10 cellular contexts compared by ENCODE assay signal in the genomic region with DNA sequence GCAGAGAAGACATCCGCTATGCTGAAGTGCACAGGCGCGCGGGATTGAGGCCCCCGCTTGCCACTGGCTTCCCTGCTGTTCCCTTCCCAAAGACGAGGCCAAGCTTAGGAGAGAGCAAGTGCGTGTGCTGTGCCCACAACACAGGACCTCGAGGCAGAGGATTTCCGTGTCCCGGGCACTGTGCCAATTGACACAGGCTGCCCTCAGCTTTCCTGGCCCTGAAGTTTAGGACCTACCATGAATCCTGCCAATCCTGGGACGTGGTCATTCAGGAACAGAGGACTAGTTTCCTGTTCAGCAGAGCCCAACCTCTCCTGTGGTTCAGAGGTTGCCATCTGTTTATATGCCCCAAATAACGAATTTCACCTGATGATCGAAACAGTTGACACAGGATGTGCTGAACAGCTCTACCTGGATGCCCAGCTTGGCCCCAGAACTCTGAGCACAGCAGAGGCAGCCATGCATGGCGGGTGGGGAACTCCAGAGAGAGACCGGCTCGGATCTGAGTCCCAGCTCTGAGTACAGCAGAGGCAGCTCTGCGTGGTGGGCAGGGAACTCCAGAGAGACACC. TPM values are rescaled to one million over a fixed set of nuclear protein-coding genes. Genes with fewer than 3 reads are reported as not detected.
DNase-seq lines count a peak whose midpoint lies in the region; ATAC-seq and TF ChIP-seq lines count a peak whose summit lies in the region.
"Had no signal": no experiment of that assay in that cellular context is flagged by ENCODE, and none has a peak within 500 bp of the region (broad histone marks: within the 10 kb centered on the region; RNA-seq: fewer than 3 reads in every experiment).

No MANE protein-coding gene starts in this region.

- H3K4me2 ChIP-seq in OCI-LY1 (ENCODE audit: low read length) = peak overlapping the region; percentile 86

- H3K79me2 ChIP-seq in OCI-LY1 (ENCODE audit: insufficient read depth, low read length) = peaks cover 7% of the 10 kb centered on the region; the same call in 1 of the 2 replicates

- peaks cover 2% of the 10 kb centered on the region for H3K27me3 Mint-ChIP-seq in HFFc6 (ENCODE audit: insufficient read depth)

- no peaks in the 10 kb centered on the region; the same call in 1 of the 2 replicates for H3K36me3 ChIP-seq in OCI-LY1 (ENCODE audit: insufficient read depth, low read length)

- peak overlapping the region; percentile 65 for H3K4me3 ChIP-seq in OCI-LY1 (ENCODE audit: low read depth, low read length, poor library complexity, severe bottlenecking)

- H3K36me3 Mint-ChIP-seq in HFFc6 (ENCODE audit: low read depth) = no peaks in the 10 kb centered on the region

- peaks cover 11% of the 10 kb centered on the region for H3K9me3 Mint-ChIP-seq in HFFc6

- DNase-seq in sciatic nerve (ENCODE audit: low spot score) (peak; percentile 57), HFFc6 (no peak), SHP77 (lab: John Stamatoyannopoulos, UW) (no peak)
- no peak for DNase-seq in effector CD4-positive, alpha-beta T cell
- DNase-seq: NCI-H2107, T-helper 2 cell had no signal

- intact Hi-C loops in sciatic nerve (cut with DNase I) = no loop called here

- no peaks in the 10 kb centered on the region for H3F3A ChIP-seq in OCI-LY1 (ENCODE audit: insufficient read depth, low read length)

- H3K4me1 Mint-ChIP-seq in HFFc6 (ENCODE audit: low read depth) = no peaks in the 10 kb centered on the region

- no peaks in the 10 kb centered on the region for H4K20me1 ChIP-seq in OCI-LY1 (ENCODE audit: insufficient read depth, low read length)

- H3K4me3 Mint-ChIP-seq in HFFc6 = no peak overlapping the region

- ATAC-seq in GM18520 (IDR thresholded peaks at IDR 0.05; ENCODE audit: unreplicated experiment) (peak; percentile 47), HG02588 (IDR thresholded peaks at IDR 0.05; ENCODE audit: unreplicated experiment) (peak; percentile 52), sciatic nerve (no peak), GM19397 (IDR thresholded peaks at IDR 0.05; ENCODE audit: unreplicated experiment) (no peak)

- H3K27ac Mint-ChIP-seq in HFFc6 = no peak overlapping the region

- TF ChIP-seq CTCF in OCI-LY1 (IDR thresholded peaks at IDR 0.05; ENCODE audit: low read length) = no peak
- TF ChIP-seq CTCF in HFFc6 (IDR thresholded peaks at IDR 0.05) = no peak

- H2AFZ ChIP-seq in OCI-LY1 (ENCODE audit: low read length) = no peak overlapping the region

- H3K9ac ChIP-seq in OCI-LY1 (ENCODE audit: low read length) = peak overlapping the region; percentile 78; the same call in 1 of the 2 replicates

- H3K9me3 ChIP-seq in OCI-LY1 (ENCODE audit: low read length) = no peaks in the 10 kb centered on the region

- H3K27ac ChIP-seq in OCI-LY1 (ENCODE audit: low read depth, low read length, poor library complexity, severe bottlenecking) = peak overlapping the region; percentile 98

- H3K27me3 ChIP-seq in OCI-LY1 (ENCODE audit: insufficient read depth, low read length) = no peaks in the 10 kb centered on the region

- H3K4me1 ChIP-seq in OCI-LY1 (ENCODE audit: insufficient read depth, low read length, severe bottlenecking) = peaks cover 84% of the 10 kb centered on the region

- H3K9me2 ChIP-seq in OCI-LY1 (ENCODE audit: low read depth, low read length) = no peaks in the 10 kb centered on the region

RNA-seq across cellular contexts. Expression of a gene that starts 22.0 kb away (rescaled TPM):
- total RNA-seq in sciatic nerve = 7.4 TPM
- total RNA-seq in HFFc6 (2021; fragmentation: NEBNext Ultra II Directional; extraction: Animal tissue kit (Norgen Biotek cat#: 25700)) = not detected

RNA-seq across cellular contexts. Expression of a gene that starts 39.7 kb away (rescaled TPM):
- total RNA-seq in sciatic nerve = 0.58 TPM
- total RNA-seq in HFFc6 (2021; fragmentation: NEBNext Ultra II Directional; extraction: Animal tissue kit (Norgen Biotek cat#: 25700)) = not detected

Comparison
In these comparisons a context has a peak if more than half of its experiments do, and no peak if none do; other contexts are left out.
1. ATAC-seq: peak in GM18520 (single experiment) and HG02588 (single experiment); none in sciatic nerve (single experiment) and GM19397 (single experiment).